27 cellular contexts compared by ENCODE assay signal in the genomic region with DNA sequence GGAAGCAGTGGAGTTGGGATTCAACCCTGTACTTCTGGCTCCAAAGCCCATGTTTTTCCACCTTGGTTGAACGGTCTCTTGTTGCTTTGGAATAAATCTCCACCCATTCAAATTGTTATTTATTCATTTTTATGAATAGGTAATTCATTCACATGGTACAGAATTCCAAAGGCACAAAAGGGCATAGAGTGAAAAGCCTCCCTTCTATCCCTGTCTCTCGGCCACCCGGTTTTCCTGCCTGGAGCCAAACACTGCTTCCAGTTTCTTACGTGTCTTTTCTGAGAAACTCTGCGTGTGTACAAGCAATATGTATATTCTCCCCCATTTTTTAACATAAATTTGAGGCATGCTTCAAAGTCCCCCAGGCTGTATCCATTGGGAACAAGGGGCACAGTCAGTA. TPM values are rescaled to one million over a fixed set of nuclear protein-coding genes. Genes with fewer than 3 reads are reported as not detected.
A peak's percentile ranks its signal among the peaks of the same experiment; 100 is the strongest.
DNase-seq lines count a peak whose midpoint lies in the region; ATAC-seq, FAIRE-seq and TF ChIP-seq lines count a peak whose summit lies in the region.
"Had no signal": no experiment of that assay in that cellular context is flagged by ENCODE, and none has a peak within 500 bp of the region (broad histone marks: within the 10 kb centered on the region; RNA-seq: fewer than 3 reads in every experiment).

No MANE protein-coding gene starts in this region.

- peaks cover 23% of the 10 kb centered on the region for H3K79me2 ChIP-seq in astrocyte (ENCODE audit: insufficient read depth, low read length)

- H3K27me3 Mint-ChIP-seq in astrocyte (ENCODE audit: low read depth, unreplicated experiment): no peaks in the 10 kb centered on the region
- H3K27me3 Mint-ChIP-seq: CD4-positive, alpha-beta memory T cell had no signal

- peaks cover 8% of the 10 kb centered on the region for H3K36me3 Mint-ChIP-seq in astrocyte (ENCODE audit: low read depth, unreplicated experiment)
- H3K36me3 Mint-ChIP-seq: CD4-positive, alpha-beta memory T cell had no signal

- no peak for ATAC-seq in psoas muscle

- no peaks in the 10 kb centered on the region for H4K20me1 ChIP-seq in astrocyte (ENCODE audit: insufficient read depth, low read length)

- H3K4me3 Mint-ChIP-seq in astrocyte (ENCODE audit: unreplicated experiment): peak overlapping the region; percentile 81
- H3K4me3 Mint-ChIP-seq: CD4-positive, alpha-beta memory T cell had no signal

- H3K9me3 ChIP-seq in astrocyte (ENCODE audit: insufficient read depth, low read depth, low read length): no peaks in the 10 kb centered on the region
- H3K9me3 ChIP-seq in psoas muscle: no peaks in the 10 kb centered on the region
- H3K9me3 ChIP-seq: Caco-2, MG63, SK-N-SH had no signal

- FAIRE-seq in astrocyte (lab: Jason Lieb, UNC): no peak
- FAIRE-seq: GM12891 had no signal

- no peak overlapping the region for H3K27ac Mint-ChIP-seq in astrocyte (ENCODE audit: unreplicated experiment)

- no peaks in the 10 kb centered on the region for H3K27me3 ChIP-seq in astrocyte (ENCODE audit: insufficient read depth, low read length)
- no peaks in the 10 kb centered on the region for H3K27me3 ChIP-seq in psoas muscle (ENCODE audit: insufficient read depth in 3 of 3, low read length in 2 of 3)
- H3K27me3 ChIP-seq: MG63 had no signal

- 52 to 60% (median 52%) methylated on average over 5 of the region's 5 CpGs for WGBS in psoas muscle, 3 donors

- peak overlapping the region; percentile 84 for H3K4me2 ChIP-seq in astrocyte (ENCODE audit: low read length)
- H3K4me2 ChIP-seq: PC-9, SK-N-SH had no signal

- TF ChIP-seq CTCF in astrocyte (IDR thresholded peaks at IDR 0.05; ENCODE audit: insufficient read depth, low read depth, low read length) (no peak), psoas muscle (IDR thresholded peaks at IDR 0.05) (no peak)

- H2AFZ ChIP-seq in astrocyte (ENCODE audit: low read depth, low read length): no peak overlapping the region
- H2AFZ ChIP-seq: PC-9 had no signal

- no peak overlapping the region for H3K9ac ChIP-seq in astrocyte (ENCODE audit: low read length)
- H3K9ac ChIP-seq: SK-N-SH had no signal

- intact Hi-C loops in psoas muscle (cut with DNase I): no loop called here

- H3K4me1 ChIP-seq in astrocyte (ENCODE audit: insufficient read depth, low read length) (peaks cover 48% of the 10 kb centered on the region), psoas muscle (peaks cover 26% of the 10 kb centered on the region)
- H3K4me1 ChIP-seq: Caco-2 had no signal

- H3K4me3 ChIP-seq in astrocyte (ENCODE audit: insufficient read depth, low read depth, low read length) (no peak overlapping the region), psoas muscle (no peak overlapping the region)
- H3K4me3 ChIP-seq: MG63, PC-9 had no signal

- DNase-seq in RPMI7951 (ENCODE audit: low read depth): peak; percentile 41
- DNase-seq in astrocyte (ENCODE audit: low read depth): no peak
- DNase-seq in foreskin melanocyte: peak; percentile 60
- DNase-seq in psoas muscle: no peak
- DNase-seq in islet precursor cell: no peak
- no peak for DNase-seq in NCI-H446 treated with DMSO at 0.1 percent for 48 hours (lab: John Stamatoyannopoulos, UW)
- no peak for DNase-seq in pons (ENCODE audit: low spot score)
- DNase-seq: Caco-2; CD4-positive, alpha-beta memory T cell; DMS 273 treated with DMSO at 0.1 percent for 48 hours; DMS79 treated with DMSO at 0.1 percent for 48 hours; GF-D8; GOT3; HCEC 1CT; IMR-90; KG1; MG63; NCI-H2029; NCI-H446; NCI-H526; NCI-H82; PC-9; RPMI8226; SHP77 treated with DMSO at 0.1 percent for 48 hours; SK-N-SH had no signal

- no peaks in the 10 kb centered on the region for H3K36me3 ChIP-seq in astrocyte (ENCODE audit: insufficient read depth, low read length)
- H3K36me3 ChIP-seq in psoas muscle (ENCODE audit: insufficient read depth in 1 of 2, low read depth in 1 of 2): no peaks in the 10 kb centered on the region
- H3K36me3 ChIP-seq: MG63 had no signal

- H3K27ac ChIP-seq in astrocyte (ENCODE audit: low read depth, low read length) (no peak overlapping the region), psoas muscle (peak overlapping the region; percentile 36)
- H3K27ac ChIP-seq: PC-9 had no signal

- H3K9me3 Mint-ChIP-seq in astrocyte (ENCODE audit: unreplicated experiment): no peaks in the 10 kb centered on the region
- H3K9me3 Mint-ChIP-seq: CD4-positive, alpha-beta memory T cell had no signal

- peaks cover 35% of the 10 kb centered on the region for H3K4me1 Mint-ChIP-seq in astrocyte (ENCODE audit: low read depth, unreplicated experiment)

RNA-seq across cellular contexts. Expression of a gene that starts 3.9 kb away (rescaled TPM):
- total RNA-seq in RPMI7951 (2014; rRNA removed; shearing (Covaris generic)): 2.2 and 4.1 TPM in 2 replicates
- total RNA-seq in astrocyte: 26.4 and 39.9 TPM in 2 replicates
- total RNA-seq in psoas muscle: 1 to 10 TPM in 3 of 4 donors, under 1 TPM in 1; 0.39 to 4.6 (median 2.1) TPM
- 1 to 10 TPM in 1 of 3 donors, under 1 TPM in 2; 0.61 to 1.1 (median 0.90) TPM for polyA plus RNA-seq in psoas muscle
- total RNA-seq: A673 had no signal
- polyA plus RNA-seq: CD4-positive, alpha-beta memory T cell had no signal

RNA-seq across cellular contexts. Expression of a gene that starts 20.4 kb away (rescaled TPM):
- total RNA-seq in RPMI7951 (2014; rRNA removed; shearing (Covaris generic)): not detected in 2 replicates
- total RNA-seq in astrocyte (not detected in 2 replicates), psoas muscle (1 to 10 TPM in 3 of 4 donors, under 1 TPM in 1; 0.32 to 7.8 (median 4.2) TPM)
- polyA plus RNA-seq in psoas muscle: 1 to 10 TPM in 1 of 3 donors, under 1 TPM in 2; 0.21 to 1.2 (median 0.70) TPM
- total RNA-seq: A673; CD4-positive, alpha-beta memory T cell; IMR-90; PC-9 had no signal
- polyA plus RNA-seq: CD4-positive, alpha-beta memory T cell; IMR-90; SK-N-SH had no signal

RNA-seq across cellular contexts. Expression of a gene that starts 27.7 kb away (rescaled TPM):
- 8.4 and 10.2 TPM in 2 replicates for total RNA-seq in RPMI7951 (2014; rRNA removed; shearing (Covaris generic))
- total RNA-seq in astrocyte (13.6 and 14.1 TPM in 2 replicates), psoas muscle (10 to 100 TPM in 3 of 4 donors, 1 to 10 TPM in 1; 5.5 to 15.8 (median 13.3) TPM)
- 10 to 100 TPM in 1 of 3 donors, 1 to 10 TPM in 2; 5.1 to 30.1 (median 8.8) TPM for polyA plus RNA-seq in psoas muscle

RNA-seq across cellular contexts. Expression of a gene that starts 41.9 kb away (rescaled TPM):
- total RNA-seq in RPMI7951 (2014; rRNA removed; shearing (Covaris generic)): 0.12 TPM in 1 of 2 replicates, not detected in the other
- total RNA-seq in astrocyte: not detected in 2 replicates
- 1,000 to 10,000 TPM in 1 of 4 donors, 100 to 1,000 TPM in 2, 10 to 100 TPM in 1; 74.2 to 2,937 (median 350) TPM for total RNA-seq in psoas muscle
- polyA plus RNA-seq in psoas muscle: 1,000 to 10,000 TPM in 2 of 3 donors, 100 to 1,000 TPM in 1; 369 to 2,799 (median 1,951) TPM
- total RNA-seq: A673; Caco-2; CD4-positive, alpha-beta memory T cell; IMR-90; PC-9 had no signal
- polyA plus RNA-seq: CD4-positive, alpha-beta memory T cell; IMR-90; SK-N-SH had no signal

Comparison
In these comparisons a context has a peak if more than half of its experiments do, and no peak if none do; other contexts are left out.
1. DNase-seq: peak in RPMI7951 (single experiment) and foreskin melanocyte (single experiment); none in astrocyte (single experiment), psoas muscle (0 of 2), islet precursor cell (single experiment), NCI-H446 treated with DMSO at 0.1 percent for 48 hours (single experiment) and pons (single experiment).